Comparison of ENCODE assay signal across 9 cellular contexts in genomic region chr5:151038801-151039238, GRCh38. TPM values are rescaled to one million over a fixed set of nuclear protein-coding genes. Genes with fewer than 3 reads are reported as not detected.
DNase-seq lines count a peak whose midpoint lies in the region; ATAC-seq and TF ChIP-seq lines count a peak whose summit lies in the region.
"Had no signal": no experiment of that assay in that cellular context is flagged by ENCODE, and none has a peak within 500 bp of the region (broad histone marks: within the 10 kb centered on the region; RNA-seq: fewer than 3 reads in every experiment).

No MANE protein-coding gene starts in this region.

- H3K9me3 Mint-ChIP-seq in activated T-helper 1 cell treated with anti-CD3 and anti-CD28 coated beads, Interleukin-12 subunit alpha, Interleukin-12 subunit beta, Interleukin-2, Interleukin-4 antibody, amounts not matched to agents 30 ng/mL and 10 ng/mL and 1 ng/mL, durations not matched to agents 14 hours and 24 hours and 36 hours = no peaks in the 10 kb centered on the region

- H3K4me1 Mint-ChIP-seq in activated T-helper 1 cell treated with anti-CD3 and anti-CD28 coated beads, Interleukin-12 subunit alpha, Interleukin-12 subunit beta, Interleukin-2, Interleukin-4 antibody, amounts not matched to agents 30 ng/mL and 10 ng/mL and 1 ng/mL, durations not matched to agents 14 hours and 24 hours and 36 hours (ENCODE audit: low read depth) = peaks cover 8% of the 10 kb centered on the region

- 54% methylated on average over 7 of the region's 7 CpGs for WGBS in right cardiac atrium

- no TSS peak for BruUV-seq in A673 (replicated peaks; lab: Mats Ljungman, UMichigan)

- no peak overlapping the region for H3K4me3 Mint-ChIP-seq in activated T-helper 1 cell treated with anti-CD3 and anti-CD28 coated beads, Interleukin-12 subunit alpha, Interleukin-12 subunit beta, Interleukin-2, Interleukin-4 antibody, amounts not matched to agents 30 ng/mL and 10 ng/mL and 1 ng/mL, durations not matched to agents 14 hours and 24 hours and 36 hours

- no peaks in the 10 kb centered on the region for H3K27me3 Mint-ChIP-seq in activated T-helper 1 cell treated with anti-CD3 and anti-CD28 coated beads, Interleukin-12 subunit alpha, Interleukin-12 subunit beta, Interleukin-2, Interleukin-4 antibody, amounts not matched to agents 30 ng/mL and 10 ng/mL and 1 ng/mL, durations not matched to agents 14 hours and 24 hours and 36 hours (ENCODE audit: insufficient read depth)

- CTCF ChIA-PET in A673 (lab: Charles Lee) = interaction anchor here (0.6 kb wide), 1 partner anchor 36 kb away, joined by 4 read pairs; no protein-coding TSS in a partner anchor

- H3K9me3 ChIP-seq in right cardiac atrium (ENCODE audit: control insufficient read depth, low read length) (no peaks in the 10 kb centered on the region), A673 (ENCODE audit: low read depth, low read length, poor library complexity, severe bottlenecking) (no peaks in the 10 kb centered on the region)

- H3K27me3 ChIP-seq in right cardiac atrium (ENCODE audit: control insufficient read depth, insufficient read depth) = no peaks in the 10 kb centered on the region
- no peaks in the 10 kb centered on the region for H3K27me3 ChIP-seq in A673 (replicated peaks; ENCODE audit: insufficient read depth, low read depth, low read length, poor library complexity)

- DNase-seq in activated T-helper 1 cell treated with anti-CD3 and anti-CD28 coated beads, Interleukin-12 subunit alpha, Interleukin-12 subunit beta, Interleukin-2, Interleukin-4 antibody, amounts not matched to agents 30 ng/mL and 10 ng/mL and 1 ng/mL, durations not matched to agents 14 hours and 24 hours and 36 hours (ENCODE audit: low spot score) = no peak
- DNase-seq in right cardiac atrium (no peak), NK-92 (lab: John Stamatoyannopoulos, UW; ENCODE audit: unreplicated experiment) (no peak), A673 (ENCODE audit: low spot score) (no peak)
- peak; percentile 27 to 40 for DNase-seq in stimulated activated CD4-positive, alpha-beta T cell treated with anti-CD3 and anti-CD28 coated beads, Interleukin-2, amount 100 ng/mL, for 24 hours

- H3K36me3 ChIP-seq in A673 (ENCODE audit: insufficient read depth, low read length, poor library complexity, severe bottlenecking) = peaks cover 3% of the 10 kb centered on the region

- H3K27ac ChIP-seq in right cardiac atrium (ENCODE audit: low read length) (peak overlapping the region; percentile 56), A673 (ENCODE audit: low read depth, low read length, poor library complexity, severe bottlenecking) (no peak overlapping the region)
- H3K27ac ChIP-seq: VCaP had no signal

- POLR2A ChIA-PET in A673 (lab: Charles Lee; ENCODE audit: low non-redundant PET) = no interaction called here

- H3K36me3 Mint-ChIP-seq in activated T-helper 1 cell treated with anti-CD3 and anti-CD28 coated beads, Interleukin-12 subunit alpha, Interleukin-12 subunit beta, Interleukin-2, Interleukin-4 antibody, amounts not matched to agents 30 ng/mL and 10 ng/mL and 1 ng/mL, durations not matched to agents 14 hours and 24 hours and 36 hours (ENCODE audit: low read depth) = peaks cover 60% of the 10 kb centered on the region

- TF ChIP-seq CTCF in A673 (conservative IDR thresholded peaks at IDR 0.05; ENCODE audit: low read depth, low read length) = no peak

- intact Hi-C loops in activated T-helper 1 cell treated with anti-CD3 and anti-CD28 coated beads, Interleukin-12 subunit alpha, Interleukin-12 subunit beta, Interleukin-2, Interleukin-4 antibody, amounts not matched to agents 30 ng/mL and 10 ng/mL and 1 ng/mL, durations not matched to agents 14 hours and 24 hours and 36 hours (cut with micrococcal nuclease) = no loop called here
- intact Hi-C loops in right cardiac atrium (cut with DNase I) (no loop called here), A673 (cut with micrococcal nuclease; ENCODE audit: unreplicated experiment) (no loop called here)

- no peak overlapping the region for H3K4me3 ChIP-seq in right cardiac atrium (ENCODE audit: low read length)
- H3K4me3 ChIP-seq in A673 (ENCODE audit: low read depth, low read length, poor library complexity, severe bottlenecking) = no peak overlapping the region

- H3K27ac Mint-ChIP-seq in activated T-helper 1 cell treated with anti-CD3 and anti-CD28 coated beads, Interleukin-12 subunit alpha, Interleukin-12 subunit beta, Interleukin-2, Interleukin-4 antibody, amounts not matched to agents 30 ng/mL and 10 ng/mL and 1 ng/mL, durations not matched to agents 14 hours and 24 hours and 36 hours = peak overlapping the region; percentile 14

- peak; percentile 4 for TF ChIP-seq POLR2A in GM19193 (IDR thresholded peaks at IDR 0.05; ENCODE audit: extremely low read depth, insufficient read depth, insufficient read length)

- H3K4me1 ChIP-seq in right cardiac atrium (ENCODE audit: control insufficient read depth, insufficient read depth, low read length) = peaks cover 28% of the 10 kb centered on the region
- H3K4me1 ChIP-seq in A673 (ENCODE audit: insufficient read depth, low read length, poor library complexity, severe bottlenecking) = no peaks in the 10 kb centered on the region

- ATAC-seq in right cardiac atrium (peak in 1 of 2 donors; percentile 27), HG03159 (IDR thresholded peaks at IDR 0.05; ENCODE audit: unreplicated experiment) (no peak), GM21360 (IDR thresholded peaks at IDR 0.05; ENCODE audit: unreplicated experiment) (no peak)

RNA-seq across cellular contexts. Expression of gene GPX3, which starts 18.4 kb away (rescaled TPM):
- not detected in 2 replicates for total RNA-seq in activated T-helper 1 cell treated with anti-CD3 and anti-CD28 coated beads, Interleukin-12 subunit alpha, Interleukin-12 subunit beta, Interleukin-2, Interleukin-4 antibody, amounts not matched to agents 30 ng/mL and 10 ng/mL and 1 ng/mL, durations not matched to agents 14 hours and 24 hours and 36 hours
- 1,000 to 10,000 TPM; 1,359 to 2,012 (median 1,429) TPM for total RNA-seq in right cardiac atrium
- 1,982 TPM for polyA plus RNA-seq in right cardiac atrium
- total RNA-seq in A673 (2021) = 0.19 and 0.24 TPM in 2 replicates

RNA-seq across cellular contexts. Expression of gene TNIP1, which starts 42.0 kb away (rescaled TPM):
- 287 and 304 TPM in 2 replicates for total RNA-seq in activated T-helper 1 cell treated with anti-CD3 and anti-CD28 coated beads, Interleukin-12 subunit alpha, Interleukin-12 subunit beta, Interleukin-2, Interleukin-4 antibody, amounts not matched to agents 30 ng/mL and 10 ng/mL and 1 ng/mL, durations not matched to agents 14 hours and 24 hours and 36 hours
- 10 to 100 TPM; 77.0 to 98.2 (median 86.1) TPM for total RNA-seq in right cardiac atrium
- polyA plus RNA-seq in right cardiac atrium = 71.5 TPM
- total RNA-seq in A673 (2021) = 33.3 and 37.3 TPM in 2 replicates

Comparison
In these comparisons a context has a peak if more than half of its experiments do, and no peak if none do; other contexts are left out.
1. DNase-seq: peak in stimulated activated CD4-positive, alpha-beta T cell treated with anti-CD3 and anti-CD28 coated beads, Interleukin-2, amount 100 ng/mL, for 24 hours (2 of 2); none in activated T-helper 1 cell treated with anti-CD3 and anti-CD28 coated beads, Interleukin-12 subunit alpha, Interleukin-12 subunit beta, Interleukin-2, Interleukin-4 antibody, amounts not matched to agents 30 ng/mL and 10 ng/mL and 1 ng/mL, durations not matched to agents 14 hours and 24 hours and 36 hours (single experiment), right cardiac atrium (0 of 3), NK-92 (single experiment) and A673 (single experiment).
2. RNA of gene GPX3, which starts 18.4 kb away (total RNA-seq): 1,359 to 2,012 TPM in right cardiac atrium; not detected in activated T-helper 1 cell treated with anti-CD3 and anti-CD28 coated beads, Interleukin-12 subunit alpha, Interleukin-12 subunit beta, Interleukin-2, Interleukin-4 antibody, amounts not matched to agents 30 ng/mL and 10 ng/mL and 1 ng/mL, durations not matched to agents 14 hours and 24 hours and 36 hours and 0.19 to 0.24 TPM in A673; every median in the first group is over 1,000 times any median in the second.